ENCODE assay signal across 15 cellular contexts in the genomic region with DNA sequence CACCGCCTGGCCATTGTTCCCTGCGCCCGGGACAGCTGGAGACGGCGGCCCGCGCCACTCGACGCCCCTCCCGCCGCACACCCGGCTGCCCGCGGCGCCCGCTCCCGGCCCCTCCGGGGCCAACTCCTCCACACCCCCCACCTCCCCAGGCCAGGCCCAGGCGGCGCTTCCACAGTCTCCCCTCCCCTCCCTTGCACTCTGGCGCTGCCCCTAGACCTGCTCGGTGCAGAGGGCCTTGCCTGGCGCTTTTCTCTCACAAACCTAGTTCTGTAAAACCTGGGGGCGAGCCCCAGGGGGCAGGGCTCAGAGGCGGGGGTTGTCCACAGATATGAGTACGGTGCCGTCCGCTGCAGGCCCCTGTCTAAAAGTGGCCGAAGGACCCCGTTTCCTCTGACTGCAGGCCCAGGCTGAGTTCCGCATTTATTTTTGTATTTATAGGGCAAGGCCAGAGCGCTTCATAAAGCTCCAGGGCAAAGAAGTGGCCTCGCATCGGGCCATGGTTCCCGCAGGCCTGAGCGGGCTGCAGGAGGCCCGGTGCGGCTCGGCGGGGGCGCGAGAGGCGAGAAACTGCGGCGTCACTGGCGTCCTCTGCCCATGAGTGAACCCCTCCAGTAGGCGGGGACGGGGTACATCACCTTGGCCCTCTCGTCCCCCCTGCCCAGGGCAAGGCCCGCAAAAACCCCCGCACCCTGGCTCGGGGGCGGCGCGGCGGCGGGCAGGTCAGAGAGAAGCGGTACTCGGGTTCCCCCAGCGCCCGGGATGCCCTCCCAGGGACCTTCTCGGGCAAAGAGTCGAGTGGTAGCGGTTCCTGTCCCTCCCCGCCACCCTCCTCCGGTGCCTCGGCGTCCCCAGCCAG.
DNase-seq lines count a peak whose midpoint lies in the region; ATAC-seq lines count a peak whose summit lies in the region.
"Had no signal": no experiment of that assay in that cellular context is flagged by ENCODE, and none has a peak within 500 bp of the region (broad histone marks: within the 10 kb centered on the region; RNA-seq: fewer than 3 reads in every experiment).

No MANE protein-coding gene starts in this region.

- peaks cover 68% of the 10 kb centered on the region for H4K20me1 ChIP-seq in BLaER1

- H3K36me3 Mint-ChIP-seq in T-helper 17 cell (ENCODE audit: low read depth) (no peaks in the 10 kb centered on the region), naive B cell (no peaks in the 10 kb centered on the region)
- no peaks in the 10 kb centered on the region for H3K36me3 Mint-ChIP-seq in activated T-helper 1 cell treated with anti-CD3 and anti-CD28 coated beads, Interleukin-12 subunit alpha, Interleukin-12 subunit beta, Interleukin-2, Interleukin-4 antibody, amounts not matched to agents 30 ng/mL and 10 ng/mL and 1 ng/mL, durations not matched to agents 14 hours and 24 hours and 36 hours (ENCODE audit: low read depth)
- no peaks in the 10 kb centered on the region for H3K36me3 Mint-ChIP-seq in activated CD8-positive, alpha-beta T cell treated with anti-CD3 and anti-CD28 coated beads, Interleukin-2, amount 10 ng/mL, durations not matched to agents 7 days and 5 days (ENCODE audit: low read depth)
- H3K36me3 Mint-ChIP-seq: activated CD4-positive, alpha-beta memory T cell treated with anti-CD3 and anti-CD28 coated beads for 36 hours had no signal

- H3K27ac Mint-ChIP-seq in T-helper 17 cell (no peak overlapping the region), naive B cell (no peak overlapping the region)
- H3K27ac Mint-ChIP-seq in activated T-helper 1 cell treated with anti-CD3 and anti-CD28 coated beads, Interleukin-12 subunit alpha, Interleukin-12 subunit beta, Interleukin-2, Interleukin-4 antibody, amounts not matched to agents 30 ng/mL and 10 ng/mL and 1 ng/mL, durations not matched to agents 14 hours and 24 hours and 36 hours = no peak overlapping the region
- H3K27ac Mint-ChIP-seq in activated CD8-positive, alpha-beta T cell treated with anti-CD3 and anti-CD28 coated beads, Interleukin-2, amount 10 ng/mL, durations not matched to agents 7 days and 5 days = no peak overlapping the region
- H3K27ac Mint-ChIP-seq: activated CD4-positive, alpha-beta memory T cell treated with anti-CD3 and anti-CD28 coated beads for 36 hours; progenitor cell of endocrine pancreas had no signal

- H3K9ac ChIP-seq in BLaER1 = no peak overlapping the region

- H3K4me3 Mint-ChIP-seq in T-helper 17 cell (peak overlapping the region; percentile 58), naive B cell (peak overlapping the region in 5 of 8 donors; percentile 23 to 77 (median 47))
- no peak overlapping the region for H3K4me3 Mint-ChIP-seq in activated T-helper 1 cell treated with anti-CD3 and anti-CD28 coated beads, Interleukin-12 subunit alpha, Interleukin-12 subunit beta, Interleukin-2, Interleukin-4 antibody, amounts not matched to agents 30 ng/mL and 10 ng/mL and 1 ng/mL, durations not matched to agents 14 hours and 24 hours and 36 hours
- no peak overlapping the region for H3K4me3 Mint-ChIP-seq in activated CD8-positive, alpha-beta T cell treated with anti-CD3 and anti-CD28 coated beads, Interleukin-2, amount 10 ng/mL, durations not matched to agents 7 days and 5 days

- H3K9me3 Mint-ChIP-seq in naive B cell = peaks cover 0 to 4% (median 3%) of the 10 kb centered on the region in 7 donors
- H3K9me3 Mint-ChIP-seq in activated T-helper 1 cell treated with anti-CD3 and anti-CD28 coated beads, Interleukin-12 subunit alpha, Interleukin-12 subunit beta, Interleukin-2, Interleukin-4 antibody, amounts not matched to agents 30 ng/mL and 10 ng/mL and 1 ng/mL, durations not matched to agents 14 hours and 24 hours and 36 hours = no peaks in the 10 kb centered on the region
- H3K9me3 Mint-ChIP-seq in activated CD8-positive, alpha-beta T cell treated with anti-CD3 and anti-CD28 coated beads, Interleukin-2, amount 10 ng/mL, durations not matched to agents 7 days and 5 days (ENCODE audit: insufficient read depth) = no peaks in the 10 kb centered on the region

- POLR2A ChIA-PET in activated CD8-positive, alpha-beta T cell treated with anti-CD3 and anti-CD28 coated beads, Interleukin-2, amount 10 ng/mL, durations not matched to agents 7 days and 5 days (lab: Charles Lee) = no interaction called here

- no peak overlapping the region for H3K27ac ChIP-seq in BLaER1
- H3K27ac ChIP-seq: gastrocnemius medialis had no signal

- H3K4me1 ChIP-seq in BLaER1 = peaks cover 48% of the 10 kb centered on the region

- peaks cover 11% of the 10 kb centered on the region for H3K9me3 ChIP-seq in BLaER1
- no peaks in the 10 kb centered on the region for H3K9me3 ChIP-seq in T-helper 17 cell (ENCODE audit: control insufficient read depth, low read length, poor library complexity, severe bottlenecking)
- H3K9me3 ChIP-seq: gastrocnemius medialis had no signal

- H3K27me3 ChIP-seq in BLaER1 = peaks cover 88% of the 10 kb centered on the region

- peaks cover 24% of the 10 kb centered on the region for H3K27me3 Mint-ChIP-seq in T-helper 17 cell
- peaks cover 23 to 37% (median 23%) of the 10 kb centered on the region in 3 donors for H3K27me3 Mint-ChIP-seq in naive B cell
- H3K27me3 Mint-ChIP-seq in activated T-helper 1 cell treated with anti-CD3 and anti-CD28 coated beads, Interleukin-12 subunit alpha, Interleukin-12 subunit beta, Interleukin-2, Interleukin-4 antibody, amounts not matched to agents 30 ng/mL and 10 ng/mL and 1 ng/mL, durations not matched to agents 14 hours and 24 hours and 36 hours (ENCODE audit: insufficient read depth) = peaks cover 42% of the 10 kb centered on the region
- H3K27me3 Mint-ChIP-seq in activated CD8-positive, alpha-beta T cell treated with anti-CD3 and anti-CD28 coated beads, Interleukin-2, amount 10 ng/mL, durations not matched to agents 7 days and 5 days (ENCODE audit: low read depth) = peaks cover 48% of the 10 kb centered on the region

- DNase-seq in DMS53 treated with DMSO at 0.1 percent for 48 hours (lab: John Stamatoyannopoulos, UW; ENCODE audit: unreplicated experiment) = peak; percentile 41
- DNase-seq in T-helper 17 cell = no peak
- no peak for DNase-seq in naive B cell
- DNase-seq in activated T-helper 1 cell treated with anti-CD3 and anti-CD28 coated beads, Interleukin-12 subunit alpha, Interleukin-12 subunit beta, Interleukin-2, Interleukin-4 antibody, amounts not matched to agents 30 ng/mL and 10 ng/mL and 1 ng/mL, durations not matched to agents 14 hours and 24 hours and 36 hours (ENCODE audit: low spot score) = no peak
- DNase-seq in COR-L47 (lab: John Stamatoyannopoulos, UW) = no peak
- no peak for DNase-seq in activated CD8-positive, alpha-beta T cell treated with anti-CD3 and anti-CD28 coated beads, Interleukin-2, amount 10 ng/mL, durations not matched to agents 7 days and 5 days
- DNase-seq: activated CD4-positive, alpha-beta memory T cell treated with anti-CD3 and anti-CD28 coated beads for 36 hours; gastrocnemius medialis; GOT3; NCI-H1930; stimulated activated CD4-positive, alpha-beta T cell treated with anti-CD3 and anti-CD28 coated beads, Interleukin-4, amount 100 ng/mL, for 1 hour; T-helper 2 cell had no signal

- H3K36me3 ChIP-seq in BLaER1 = no peaks in the 10 kb centered on the region
- H3K36me3 ChIP-seq: gastrocnemius medialis had no signal

- intact Hi-C loops in activated T-helper 1 cell treated with anti-CD3 and anti-CD28 coated beads, Interleukin-12 subunit alpha, Interleukin-12 subunit beta, Interleukin-2, Interleukin-4 antibody, amounts not matched to agents 30 ng/mL and 10 ng/mL and 1 ng/mL, durations not matched to agents 14 hours and 24 hours and 36 hours (cut with micrococcal nuclease) = loop anchor here (5.0 kb wide), 1 partner anchor 1880 kb away; a partner anchor contains a TSS

- ATAC-seq in T-helper 17 cell = no peak
- no peak for ATAC-seq in naive B cell (ENCODE audit: low read depth in 2 of 2)
- ATAC-seq in GM21825 (IDR thresholded peaks at IDR 0.05; ENCODE audit: unreplicated experiment) = no peak
- ATAC-seq in activated CD8-positive, alpha-beta T cell treated with anti-CD3 and anti-CD28 coated beads, Interleukin-2, amount 10 ng/mL, durations not matched to agents 7 days and 5 days = no peak
- ATAC-seq: gastrocnemius medialis had no signal

- H3K4me1 Mint-ChIP-seq in T-helper 17 cell = peaks cover 10% of the 10 kb centered on the region
- peaks cover 0 to 12% (median 4%) of the 10 kb centered on the region in 3 donors for H3K4me1 Mint-ChIP-seq in naive B cell
- no peaks in the 10 kb centered on the region for H3K4me1 Mint-ChIP-seq in activated T-helper 1 cell treated with anti-CD3 and anti-CD28 coated beads, Interleukin-12 subunit alpha, Interleukin-12 subunit beta, Interleukin-2, Interleukin-4 antibody, amounts not matched to agents 30 ng/mL and 10 ng/mL and 1 ng/mL, durations not matched to agents 14 hours and 24 hours and 36 hours (ENCODE audit: low read depth)
- H3K4me1 Mint-ChIP-seq in activated CD8-positive, alpha-beta T cell treated with anti-CD3 and anti-CD28 coated beads, Interleukin-2, amount 10 ng/mL, durations not matched to agents 7 days and 5 days (ENCODE audit: low read depth) = peaks cover 15% of the 10 kb centered on the region

- H3K4me2 ChIP-seq in BLaER1 = peak overlapping the region; percentile 96

- peak overlapping the region; percentile 66 for H3K4me3 ChIP-seq in BLaER1

- CTCF ChIA-PET in activated CD8-positive, alpha-beta T cell treated with anti-CD3 and anti-CD28 coated beads, Interleukin-2, amount 10 ng/mL, durations not matched to agents 7 days and 5 days (lab: Charles Lee) = no interaction called here

Comparison
In these comparisons a context has a peak if more than half of its experiments do, and no peak if none do; other contexts are left out.
1. H3K4me3 Mint-ChIP-seq: peak in T-helper 17 cell (single experiment) and naive B cell (5 of 8); none in activated T-helper 1 cell treated with anti-CD3 and anti-CD28 coated beads, Interleukin-12 subunit alpha, Interleukin-12 subunit beta, Interleukin-2, Interleukin-4 antibody, amounts not matched to agents 30 ng/mL and 10 ng/mL and 1 ng/mL, durations not matched to agents 14 hours and 24 hours and 36 hours (single experiment) and activated CD8-positive, alpha-beta T cell treated with anti-CD3 and anti-CD28 coated beads, Interleukin-2, amount 10 ng/mL, durations not matched to agents 7 days and 5 days (single experiment).